ENCODE assay signal across 1 cellular context in genomic region chr1:45205000-45205909, GRCh38.
TF ChIP-seq lines count a peak whose summit lies in the region.

No MANE protein-coding gene starts in this region.

TF ChIP-seq in GM12878, 131 proteins besides CTCF, POLR2A, EP300 and RAD21 (continued from another document):
- no peak for TF ChIP-seq PRDM15 (CRISPR knock-in tag; IDR thresholded peaks at IDR 0.05)
